Comparison of ENCODE assay signal across 9 cellular contexts in genomic region chr3:185216587-185216918, GRCh38. TPM values are rescaled to one million over a fixed set of nuclear protein-coding genes. Genes with fewer than 3 reads are reported as not detected.
DNase-seq lines count a peak whose midpoint lies in the region; ATAC-seq and TF ChIP-seq lines count a peak whose summit lies in the region.
"Had no signal": no experiment of that assay in that cellular context is flagged by ENCODE, and none has a peak within 500 bp of the region (broad histone marks: within the 10 kb centered on the region; RNA-seq: fewer than 3 reads in every experiment).

No MANE protein-coding gene starts in this region.

- H3K9ac ChIP-seq in HUES48 (ENCODE audit: low read depth, low read length) (0 out of 2 replicates have a peak overlapping the region, but pooled peaks have one; percentile 8), skeletal muscle satellite cell (ENCODE audit: low read depth, low read length) (peak overlapping the region; percentile 33)

- H3K4me1 ChIP-seq in HUES48 (ENCODE audit: control insufficient read depth, insufficient read depth, low read length) (peaks cover 13% of the 10 kb centered on the region), skeletal muscle satellite cell (ENCODE audit: control insufficient read depth, insufficient read depth, low read length) (no peaks in the 10 kb centered on the region)

- H3K36me3 ChIP-seq in HUES48 (ENCODE audit: control insufficient read depth, insufficient read depth, low read length): no peaks in the 10 kb centered on the region
- H3K36me3 ChIP-seq in skeletal muscle satellite cell (ENCODE audit: insufficient read depth, low read length): no peaks in the 10 kb centered on the region

- TF ChIP-seq CTCF in astrocyte of the spinal cord (IDR thresholded peaks at IDR 0.05; ENCODE audit: low read depth, low read length): no peak

- DNase-seq in astrocyte of the spinal cord (ENCODE audit: low read depth, low spot score) (peak; percentile 52), kidney tubule cell (ENCODE audit: low spot score) (peak; percentile 6), islet precursor cell (no peak), Kasumi-1 (lab: John Stamatoyannopoulos, UW) (no peak)

- H3K9me3 ChIP-seq in HUES48 (ENCODE audit: control insufficient read depth, insufficient read depth, low read length): no peaks in the 10 kb centered on the region
- no peaks in the 10 kb centered on the region for H3K9me3 ChIP-seq in skeletal muscle satellite cell (replicated peaks; ENCODE audit: low read length)

- in situ Hi-C loops in astrocyte of the spinal cord (cut with HindIII; ENCODE audit: low sequenced_read_pairs): no loop called here

- peak overlapping the region; percentile 38 for H3K4me2 ChIP-seq in skeletal muscle satellite cell (ENCODE audit: low read length)

- peak overlapping the region; percentile 88 for H3K27ac ChIP-seq in HUES48 (ENCODE audit: low read depth, low read length)
- H3K27ac ChIP-seq: RWPE1 had no signal

- H3K4me3 ChIP-seq in HUES48 (ENCODE audit: low read depth, low read length) (peak overlapping the region; percentile 40), astrocyte of the spinal cord (ENCODE audit: low read depth, low read length) (peak overlapping the region; percentile 28), skeletal muscle satellite cell (ENCODE audit: low read length) (peak overlapping the region; percentile 11)

- ATAC-seq in GM21515 (IDR thresholded peaks at IDR 0.05; ENCODE audit: unreplicated experiment) (no peak), GM21367 (IDR thresholded peaks at IDR 0.05; ENCODE audit: unreplicated experiment) (no peak)

- H3K27me3 ChIP-seq in HUES48 (ENCODE audit: control insufficient read depth, insufficient read depth, low read length) (no peaks in the 10 kb centered on the region), skeletal muscle satellite cell (ENCODE audit: control insufficient read depth, insufficient read depth, low read length) (no peaks in the 10 kb centered on the region)

RNA-seq across cellular contexts. Expression of gene EHHADH, which starts 37.3 kb away (rescaled TPM):
- 3.3 and 4.8 TPM in 2 replicates for total RNA-seq in skeletal muscle satellite cell (2012; rRNA removed)

Comparison
In these comparisons a context has a peak if more than half of its experiments do, and no peak if none do; other contexts are left out.
1. DNase-seq: peak in astrocyte of the spinal cord (single experiment) and kidney tubule cell (single experiment); none in islet precursor cell (single experiment) and Kasumi-1 (0 of 2).
2. Peak in every context shown above with its lines, with median percentiles within 50 percentile points of each other: H3K4me3 ChIP-seq.